ENCODE assay signal across 18 cellular contexts in the genomic region with DNA sequence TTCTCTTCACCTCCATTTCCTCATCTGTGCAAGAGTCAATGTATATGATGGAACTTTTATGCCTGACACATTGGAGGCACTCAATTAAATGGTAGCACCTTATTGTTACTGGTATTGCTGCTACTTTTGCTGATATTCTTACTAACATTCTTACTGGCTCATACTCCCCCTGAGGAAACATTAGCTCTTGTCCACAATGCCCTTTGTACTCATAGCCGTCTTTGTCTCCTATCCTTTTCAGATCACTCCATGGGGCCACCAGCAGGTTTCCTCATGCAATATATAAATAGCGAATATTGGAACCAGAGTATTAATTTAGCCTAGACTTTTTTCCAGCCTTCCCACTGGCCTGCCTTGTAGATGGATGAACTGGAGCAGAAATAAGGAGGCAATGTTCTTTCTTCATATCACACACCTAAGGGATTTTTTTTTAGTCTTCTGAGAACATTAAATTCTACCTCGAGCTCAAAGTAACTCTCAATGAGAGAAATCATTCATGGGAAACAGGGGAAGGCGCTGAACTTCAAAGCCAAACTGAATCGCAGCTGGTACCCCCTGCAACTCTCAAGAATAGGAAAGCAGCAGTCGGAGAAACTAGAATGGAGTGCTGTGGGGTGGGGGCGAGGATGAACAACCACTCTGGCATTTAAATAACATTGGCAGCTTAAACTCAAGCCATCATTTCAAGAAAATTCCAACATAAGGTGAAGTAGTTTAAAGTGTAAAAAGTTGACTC.
DNase-seq lines count a peak whose midpoint lies in the region; ATAC-seq and TF ChIP-seq lines count a peak whose summit lies in the region.
"Had no signal": no experiment of that assay in that cellular context is flagged by ENCODE, and none has a peak within 500 bp of the region (broad histone marks: within the 10 kb centered on the region; RNA-seq: fewer than 3 reads in every experiment).

No MANE protein-coding gene starts in this region.

- CTCF ChIA-PET in WTC11 (lab: Charles Lee) = no interaction called here

- H2BK12ac ChIP-seq in H9 (ENCODE audit: insufficient read length, low read depth, low read length) = no peak overlapping the region

- no peak for TF ChIP-seq CTCF in H9 (conservative IDR thresholded peaks at IDR 0.05)
- TF ChIP-seq CTCF in WTC11 (IDR thresholded peaks at IDR 0.05) = no peak
- TF ChIP-seq CTCF in neural progenitor cell (IDR thresholded peaks at IDR 0.05) = no peak
- no peak for TF ChIP-seq CTCF in colonic mucosa (IDR thresholded peaks at IDR 0.05)

- H3K23ac ChIP-seq in H9 (ENCODE audit: insufficient read length, low read depth, low read length) = no peak overlapping the region

- H3K4ac ChIP-seq in H9 (ENCODE audit: low read depth, low read length) = no peak overlapping the region

- no peaks in the 10 kb centered on the region for H3K27me3 ChIP-seq in H9 (ENCODE audit: insufficient read depth, low read length)
- no peaks in the 10 kb centered on the region for H3K27me3 ChIP-seq in neural progenitor cell
- no peaks in the 10 kb centered on the region for H3K27me3 ChIP-seq in colonic mucosa
- H3K27me3 ChIP-seq: SJSA1 had no signal

- H3F3A ChIP-seq in neural progenitor cell (ENCODE audit: low read depth) = peaks cover 9% of the 10 kb centered on the region

- H2BK20ac ChIP-seq in H9 (ENCODE audit: low read depth, low read length, poor library complexity, severe bottlenecking) = no peak overlapping the region

- DNase-seq in H9 = peak; percentile 54
- DNase-seq in WTC11 (ENCODE audit: low spot score) = peak; percentile 45
- DNase-seq in iPS DF 4.7 (ENCODE audit: extremely low read depth, low spot score) = peak; percentile 56
- peak; percentile 46 for DNase-seq in neural progenitor cell (ENCODE audit: low spot score)
- DNase-seq in colonic mucosa = no peak
- no peak for DNase-seq in superior temporal gyrus (ENCODE audit: extremely low spot score)
- no peak for DNase-seq in GM03348 (ENCODE audit: low spot score)
- DNase-seq: GDM1, NCI-H1092 treated with DMSO at 0.1 percent for 48 hours, NCI-H1436 treated with DMSO at 0.1 percent for 48 hours, NCI-H2081, NCI-H2171, NCI-H526 had no signal

- H3K27me3 Mint-ChIP-seq in H9 (ENCODE audit: low read depth) (peaks cover 28% of the 10 kb centered on the region), WTC11 (ENCODE audit: low read depth) (peaks cover 8% of the 10 kb centered on the region; the same call in 1 of the 2 replicates), neural progenitor cell (ENCODE audit: insufficient read depth, low read depth) (no peaks in the 10 kb centered on the region)

- H3K4me1 Mint-ChIP-seq in H9 = peaks cover 21 to 26% of the 10 kb centered on the region in 2 experiments
- peaks cover 21% of the 10 kb centered on the region for H3K4me1 Mint-ChIP-seq in WTC11
- H3K4me1 Mint-ChIP-seq in neural progenitor cell = peaks cover 27% of the 10 kb centered on the region
- H3K4me1 Mint-ChIP-seq: CD14-positive monocyte had no signal

- H3K18ac ChIP-seq in H9 (ENCODE audit: insufficient read length, low read depth, low read length) = no peak overlapping the region

- H3K27ac ChIP-seq in H9 (ENCODE audit: insufficient read length, low read depth, low read length) = no peak overlapping the region
- H3K27ac ChIP-seq in neural progenitor cell = no peak overlapping the region
- H3K27ac ChIP-seq in colonic mucosa = no peak overlapping the region
- H3K27ac ChIP-seq: SJSA1 had no signal

- H3K36me3 ChIP-seq in neural progenitor cell = no peaks in the 10 kb centered on the region
- no peaks in the 10 kb centered on the region for H3K36me3 ChIP-seq in colonic mucosa
- H3K36me3 ChIP-seq: SJSA1 had no signal

- H2AFZ ChIP-seq in H9 (ENCODE audit: low read length) = no peak overlapping the region
- no peak overlapping the region for H2AFZ ChIP-seq in neural progenitor cell (replicated peaks)

- no peak overlapping the region for H3K56ac ChIP-seq in H9 (ENCODE audit: insufficient read length, low read depth, low read length)

- no peak overlapping the region for H2BK15ac ChIP-seq in H9 (ENCODE audit: low read depth, low read length)

- POLR2A ChIA-PET in WTC11 (lab: Charles Lee) = no interaction called here

- intact Hi-C loops in colonic mucosa (cut with DNase I) = no loop called here

- H3K4me3 Mint-ChIP-seq in H9 (peak overlapping the region; percentile 12 to 44; a peak in 3 of 5 replicates), WTC11 (peak overlapping the region; percentile 43), neural progenitor cell (peak overlapping the region; percentile 10)
- H3K4me3 Mint-ChIP-seq: CD14-positive monocyte had no signal

- peak; percentile 83 for ATAC-seq in WTC11
- ATAC-seq: HepG2, K562, Right ventricle myocardium inferior had no signal

- no peak overlapping the region for H2BK120ac ChIP-seq in H9 (ENCODE audit: low read depth, low read length, poor library complexity, severe bottlenecking)

- H3K79me2 ChIP-seq in H9 (ENCODE audit: insufficient read depth, low read length) (no peaks in the 10 kb centered on the region), neural progenitor cell (ENCODE audit: low read depth) (no peaks in the 10 kb centered on the region)

- H4K5ac ChIP-seq in H9 (ENCODE audit: insufficient read length, low read depth, low read length) = no peak overlapping the region

- H3K27ac Mint-ChIP-seq in H9 (peak overlapping the region; percentile 10 to 93 (median 46); a peak in 6 of 7 replicates), WTC11 (peak overlapping the region; percentile 28), neural progenitor cell (peak overlapping the region; percentile 67)
- H3K27ac Mint-ChIP-seq: CD14-positive monocyte had no signal

- no peaks in the 10 kb centered on the region for H3K79me1 ChIP-seq in H9 (ENCODE audit: insufficient read depth, low read depth, low read length, poor library complexity, severe bottlenecking)

- H3K9me3 ChIP-seq in H9 (ENCODE audit: control insufficient read depth, low read depth, low read length) (no peaks in the 10 kb centered on the region), neural progenitor cell (ENCODE audit: low read depth) (no peaks in the 10 kb centered on the region), colonic mucosa (no peaks in the 10 kb centered on the region)
- H3K9me3 ChIP-seq: SJSA1 had no signal

- H3K23me2 ChIP-seq in H9 (ENCODE audit: insufficient read length, low read depth, low read length, poor library complexity, severe bottlenecking) = no peaks in the 10 kb centered on the region

- H3K14ac ChIP-seq in H9 (ENCODE audit: insufficient read depth, low read length) = no peak overlapping the region

- H4K91ac ChIP-seq in H9 (ENCODE audit: insufficient read length, low read depth, low read length) = no peak overlapping the region

- no peak overlapping the region for H4K8ac ChIP-seq in H9 (replicated peaks; ENCODE audit: insufficient read length, low read depth, low read length)

- H3K4me1 ChIP-seq in H9 (ENCODE audit: insufficient read depth, low read length) (no peaks in the 10 kb centered on the region; the same call in 1 of the 2 replicates), neural progenitor cell (peaks cover 19% of the 10 kb centered on the region), colonic mucosa (no peaks in the 10 kb centered on the region)
- H3K4me1 ChIP-seq: SJSA1 had no signal

- H2BK5ac ChIP-seq in H9 (ENCODE audit: insufficient read length, low read length) = no peak overlapping the region

- H3K4me3 ChIP-seq in neural progenitor cell = peak overlapping the region; percentile 10
- no peak overlapping the region for H3K4me3 ChIP-seq in colonic mucosa
- H3K4me3 ChIP-seq: K562, SJSA1 had no signal

- H3T11ph ChIP-seq in H9 (ENCODE audit: low read length) = no peak overlapping the region

- H4K20me1 ChIP-seq in H9 (ENCODE audit: control insufficient read depth, insufficient read depth, insufficient read length) (no peaks in the 10 kb centered on the region), neural progenitor cell (ENCODE audit: low read depth) (no peaks in the 10 kb centered on the region)

- no peak overlapping the region for H3K9ac ChIP-seq in H9 (ENCODE audit: extremely low read depth, insufficient read length, low read length)
- H3K9ac ChIP-seq in neural progenitor cell = no peak overlapping the region
- H3K9ac ChIP-seq in colonic mucosa (ENCODE audit: low read depth in 2 of 2, low read length in 2 of 2) = no peak overlapping the region

- H3K4me2 ChIP-seq in H9 (ENCODE audit: insufficient read depth, insufficient read length, low read length) (peak overlapping the region; percentile 10), neural progenitor cell (peak overlapping the region; percentile 48)

- peaks cover 0 to 34% (median 2%) of the 10 kb centered on the region in 3 experiments; a peak in 3 of 7 replicates for H3K36me3 Mint-ChIP-seq in H9 (ENCODE audit: insufficient read depth in 1 of 3, low read depth in 3 of 3)
- peaks cover 17% of the 10 kb centered on the region; the same call in 1 of the 2 replicates for H3K36me3 Mint-ChIP-seq in WTC11
- H3K36me3 Mint-ChIP-seq in neural progenitor cell = peaks cover 11% of the 10 kb centered on the region
- H3K36me3 Mint-ChIP-seq: CD14-positive monocyte had no signal

- no peak overlapping the region for H2AK5ac ChIP-seq in H9 (ENCODE audit: insufficient read length, low read length)

- H3K9me3 Mint-ChIP-seq in H9 (peaks cover 2 to 6% of the 10 kb centered on the region in 2 experiments; a peak in 3 of 5 replicates), WTC11 (peaks cover 38% of the 10 kb centered on the region), neural progenitor cell (peaks cover 31% of the 10 kb centered on the region)

- WGBS in H9 (ENCODE audit: extremely low coverage, insufficient read length, low lambda C conversion rate) = no CpG with 5 or more reads among the region's 7 CpGs

TF ChIP-seq in WTC11, 78 proteins besides CTCF, POLR2A, EP300 and RAD21:
- TF ChIP-seq ZNF416 (CRISPR knock-in tag; IDR thresholded peaks at IDR 0.05) (no peak), ZNF423 (CRISPR knock-in tag; IDR thresholded peaks at IDR 0.05) (peak; percentile 65; the same call in 1 of the 2 replicates)
- TF ChIP-seq, protein P1, sequence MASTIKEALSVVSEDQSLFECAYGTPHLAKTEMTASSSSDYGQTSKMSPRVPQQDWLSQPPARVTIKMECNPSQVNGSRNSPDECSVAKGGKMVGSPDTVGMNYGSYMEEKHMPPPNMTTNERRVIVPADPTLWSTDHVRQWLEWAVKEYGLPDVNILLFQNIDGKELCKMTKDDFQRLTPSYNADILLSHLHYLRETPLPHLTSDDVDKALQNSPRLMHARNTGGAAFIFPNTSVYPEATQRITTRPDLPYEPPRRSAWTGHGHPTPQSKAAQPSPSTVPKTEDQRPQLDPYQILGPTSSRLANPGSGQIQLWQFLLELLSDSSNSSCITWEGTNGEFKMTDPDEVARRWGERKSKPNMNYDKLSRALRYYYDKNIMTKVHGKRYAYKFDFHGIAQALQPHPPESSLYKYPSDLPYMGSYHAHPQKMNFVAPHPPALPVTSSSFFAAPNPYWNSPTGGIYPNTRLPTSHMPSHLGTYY (CRISPR knock-in tag; IDR thresholded peaks at IDR 0.05) = no peak

Comparison
In these comparisons a context has a peak if more than half of its experiments do, and no peak if none do; other contexts are left out.
1. DNase-seq: peak in H9 (single experiment), WTC11 (single experiment), iPS DF 4.7 (single experiment) and neural progenitor cell (single experiment); none in colonic mucosa (single experiment), superior temporal gyrus (single experiment) and GM03348 (single experiment).
2. Peak in every context shown above with its lines, with median percentiles within 50 percentile points of each other: H3K27ac Mint-ChIP-seq and H3K4me3 Mint-ChIP-seq.